9 cellular contexts compared by ENCODE assay signal in genomic region chr11:73647459-73648100, GRCh38. TPM values are rescaled to one million over a fixed set of nuclear protein-coding genes. Genes with fewer than 3 reads are reported as not detected.
DNase-seq lines count a peak whose midpoint lies in the region; TF ChIP-seq lines count a peak whose summit lies in the region.
"Had no signal": no experiment of that assay in that cellular context is flagged by ENCODE, and none has a peak within 500 bp of the region (broad histone marks: within the 10 kb centered on the region; RNA-seq: fewer than 3 reads in every experiment).

No MANE protein-coding gene starts in this region.

- H3K9me3 ChIP-seq in tibial nerve: no peaks in the 10 kb centered on the region

- TF ChIP-seq EP300 in tibial nerve (IDR thresholded peaks at IDR 0.05): peak; percentile 55 to 79

- no peaks in the 10 kb centered on the region for H3K27me3 ChIP-seq in tibial nerve

- peaks cover 15% of the 10 kb centered on the region for H3K36me3 Mint-ChIP-seq in Calu3 (ENCODE audit: insufficient read depth, unreplicated experiment)

- no peak overlapping the region for H3K4me3 ChIP-seq in NB4 (ENCODE audit: low read depth, low read length)
- H3K4me3 ChIP-seq in tibial nerve: peak overlapping the region; percentile 29 to 52 (median 47)

- no peaks in the 10 kb centered on the region for H3K9me3 Mint-ChIP-seq in Calu3 (ENCODE audit: low read depth, unreplicated experiment)

- no peaks in the 10 kb centered on the region for H3K36me3 ChIP-seq in tibial nerve

- H3K4me1 ChIP-seq in tibial nerve: peaks cover 0 to 66% (median 12%) of the 10 kb centered on the region in 4 donors

- DNase-seq in Calu3: peak; percentile 98
- peak; percentile 27 for DNase-seq in GOT3 (lab: John Stamatoyannopoulos, UW)
- peak; percentile 39 for DNase-seq in NB4 (ENCODE audit: low read depth)
- peak; percentile 94 for DNase-seq in SW480 (ENCODE audit: low spot score)
- peak; percentile 93 for DNase-seq in activated naive CD8-positive, alpha-beta T cell treated with anti-CD3 and anti-CD28 coated beads, Interleukin-2, amount 50 U/mL, for 16 hours (ENCODE audit: low read depth, low spot score)
- peak; percentile 94 for DNase-seq in cardiac septum (ENCODE audit: low spot score)
- DNase-seq in posterior vena cava (ENCODE audit: low spot score): peak; percentile 95
- DNase-seq in tibial nerve (ENCODE audit: low spot score in 2 of 2): peak; percentile 82 to 84

- intact Hi-C loops in Calu3 (cut with micrococcal nuclease; ENCODE audit: unreplicated experiment) (no loop called here), cardiac septum (cut with DNase I) (no loop called here), posterior vena cava (cut with DNase I) (no loop called here)

- no peak for TF ChIP-seq POLR2A in NB4 (IDR thresholded peaks at IDR 0.05; ENCODE audit: extremely low read depth, insufficient read length)
- peak; percentile 30 to 75 for TF ChIP-seq POLR2A in tibial nerve (IDR thresholded peaks at IDR 0.05)

- WGBS in tibial nerve, 2 donors: 9 to 13% methylated on average over 21 to 23 of the region's 23 CpGs

- H3K27ac ChIP-seq in tibial nerve: peak overlapping the region; percentile 54 to 87 (median 69)

- peak overlapping the region; percentile 67 for H3K27ac Mint-ChIP-seq in Calu3 (ENCODE audit: unreplicated experiment)

- TF ChIP-seq CTCF in Calu3 (IDR thresholded peaks at IDR 0.05; ENCODE audit: unreplicated experiment): no peak
- TF ChIP-seq CTCF in NB4 (IDR thresholded peaks at IDR 0.05; ENCODE audit: low read depth, low read length): no peak
- no peak for TF ChIP-seq CTCF in tibial nerve (IDR thresholded peaks at IDR 0.05)

- H3K27me3 Mint-ChIP-seq in Calu3 (ENCODE audit: unreplicated experiment): peaks cover 12% of the 10 kb centered on the region

- BruUV-seq in Calu3 (replicated peaks; lab: Mats Ljungman, UMichigan): no TSS peak

- H3K4me1 Mint-ChIP-seq in Calu3 (ENCODE audit: low read depth, unreplicated experiment): peaks cover 56% of the 10 kb centered on the region

- CTCF ChIA-PET in Calu3 (lab: Charles Lee): interaction anchor here (2.0 kb wide), 1 partner anchor 22 kb away, joined by 8 read pairs; no protein-coding TSS in a partner anchor

- H3K4me3 Mint-ChIP-seq in Calu3 (ENCODE audit: low read depth, unreplicated experiment): peak overlapping the region; percentile 78

RNA-seq across cellular contexts. Expression of gene PLEKHB1, which starts 1.2 kb away (rescaled TPM):
- total RNA-seq in Calu3 (2022) (106 and 127 TPM in 2 replicates), cardiac septum (31.2 TPM), posterior vena cava (1 to 10 TPM; 2.5 to 2.8 TPM), tibial nerve (100 to 1,000 TPM in 3 of 4 donors, 10 to 100 TPM in 1; 71.4 to 226 (median 206) TPM)
- total RNA-seq: RPMI7951 had no signal

RNA-seq across cellular contexts. Expression of gene FAM168A, which starts 49.7 kb away (rescaled TPM):
- total RNA-seq in Calu3 (2022): 30.4 and 30.8 TPM in 2 replicates
- 29.5 TPM for total RNA-seq in cardiac septum
- total RNA-seq in posterior vena cava: 10 to 100 TPM; 32.7 to 38.3 TPM
- 10 to 100 TPM; 28.8 to 53.5 (median 30.6) TPM for total RNA-seq in tibial nerve

Comparison
In these comparisons a context has a peak if more than half of its experiments do, and no peak if none do; other contexts are left out.
1. DNase-seq: peak in every context shown above with its lines; median percentile 98 in Calu3; 95 in posterior vena cava; 94 in SW480; 94 in cardiac septum; 93 in activated naive CD8-positive, alpha-beta T cell treated with anti-CD3 and anti-CD28 coated beads, Interleukin-2, amount 50 U/mL, for 16 hours; 83 in tibial nerve; 39 in NB4; 27 in GOT3.